9 cellular contexts compared by ENCODE assay signal in genomic region chr10:131874991-131875451, GRCh38. TPM values are rescaled to one million over a fixed set of nuclear protein-coding genes. Genes with fewer than 3 reads are reported as not detected.
DNase-seq lines count a peak whose midpoint lies in the region; ATAC-seq, FAIRE-seq and TF ChIP-seq lines count a peak whose summit lies in the region.
"Had no signal": no experiment of that assay in that cellular context is flagged by ENCODE, and none has a peak within 500 bp of the region (broad histone marks: within the 10 kb centered on the region; RNA-seq: fewer than 3 reads in every experiment).

No MANE protein-coding gene starts in this region.

- no peaks in the 10 kb centered on the region for H3K36me3 ChIP-seq in breast epithelium
- H3K36me3 ChIP-seq in kidney (ENCODE audit: control insufficient read depth in 1 of 2, insufficient read depth in 2 of 2, low read length in 2 of 2): no peaks in the 10 kb centered on the region

- H3K9me3 ChIP-seq in breast epithelium: no peaks in the 10 kb centered on the region
- no peaks in the 10 kb centered on the region for H3K9me3 ChIP-seq in kidney (ENCODE audit: control insufficient read depth in 1 of 2, low read length in 2 of 2)

- no peak for FAIRE-seq in kidney (lab: Jason Lieb, UNC)
- FAIRE-seq: islet of Langerhans had no signal

- no peak for TF ChIP-seq POLR2A in breast epithelium (IDR thresholded peaks at IDR 0.05)

- H3K4me3 ChIP-seq in breast epithelium: peak overlapping the region in 1 of 3 donors; percentile 35
- no peak overlapping the region for H3K4me3 ChIP-seq in kidney (ENCODE audit: low read length in 2 of 2)

- H3K27me3 ChIP-seq in breast epithelium: peaks cover 0 to 36% of the 10 kb centered on the region in 2 donors

- H3K9ac ChIP-seq in kidney (ENCODE audit: low read length in 2 of 2): no peak overlapping the region

- intact Hi-C loops in breast epithelium (cut with DNase I; ENCODE audit: low total_unique reads) (loop anchor here (2.0 kb wide), 1 partner anchor 14 kb away; no protein-coding TSS in a partner anchor), kidney (cut with DNase I) (no loop called here)

- no peaks in the 10 kb centered on the region for H3K4me1 ChIP-seq in breast epithelium
- H3K4me1 ChIP-seq in kidney (ENCODE audit: control insufficient read depth in 1 of 2, insufficient read depth in 1 of 2, low read depth in 1 of 2, low read length in 2 of 2): no peaks in the 10 kb centered on the region

- TF ChIP-seq CTCF in GM10266 (IDR thresholded peaks at IDR 0.05; ENCODE audit: control insufficient read depth, insufficient read depth, low read depth, missing control alignments): peak; percentile 84
- TF ChIP-seq CTCF in breast epithelium (IDR thresholded peaks at IDR 0.05): peak in 2 of 3 donors; percentile 45 to 53
- peak; percentile 66 for TF ChIP-seq CTCF in kidney (IDR thresholded peaks at IDR 0.05; ENCODE audit: borderline replicate concordance, extremely low read depth, insufficient read depth)

- H3K27ac ChIP-seq in breast epithelium (no peak overlapping the region), kidney (ENCODE audit: low read depth in 2 of 2, low read length in 2 of 2) (no peak overlapping the region)

- ATAC-seq in HG02798 (IDR thresholded peaks at IDR 0.05; ENCODE audit: poor library complexity, unreplicated experiment) (peak; percentile 74), HG02678 (IDR thresholded peaks at IDR 0.05; ENCODE audit: unreplicated experiment) (no peak)

- DNase-seq in GM10266 (ENCODE audit: extremely low spot score) (peak; percentile 83), NCI-H1930 (lab: John Stamatoyannopoulos, UW) (peak; percentile 45 to 58), T-helper 1 cell (peak in 3 of 5 donors; percentile 27 to 39 (median 28)), breast epithelium (ENCODE audit: low spot score in 2 of 2) (peak; percentile 45 to 76), kidney (peak; percentile 84)
- DNase-seq in stimulated activated CD4-positive, alpha-beta T cell treated with anti-CD3 and anti-CD28 coated beads, Interleukin-1b, Interleukin-23, amount 100 ng/mL, for 48 hours: peak; percentile 68

RNA-seq across cellular contexts. Expression of gene PPP2R2D, which starts 25.8 kb away (rescaled TPM):
- 10 to 100 TPM; 33.0 to 51.8 (median 44.1) TPM for total RNA-seq in breast epithelium
- total RNA-seq in kidney: 28.3 TPM
- 34.8 TPM for polyA plus RNA-seq in kidney (ENCODE audit: insufficient read depth, low read depth, low replicate concordance)

Comparison
In these comparisons a context has a peak if more than half of its experiments do, and no peak if none do; other contexts are left out.
1. DNase-seq: peak in every context shown above with its lines; median percentile 84 in kidney; 83 in GM10266; 68 in stimulated activated CD4-positive, alpha-beta T cell treated with anti-CD3 and anti-CD28 coated beads, Interleukin-1b, Interleukin-23, amount 100 ng/mL, for 48 hours; 60 in breast epithelium; 52 in NCI-H1930; 28 in T-helper 1 cell.